In the genomic region with DNA sequence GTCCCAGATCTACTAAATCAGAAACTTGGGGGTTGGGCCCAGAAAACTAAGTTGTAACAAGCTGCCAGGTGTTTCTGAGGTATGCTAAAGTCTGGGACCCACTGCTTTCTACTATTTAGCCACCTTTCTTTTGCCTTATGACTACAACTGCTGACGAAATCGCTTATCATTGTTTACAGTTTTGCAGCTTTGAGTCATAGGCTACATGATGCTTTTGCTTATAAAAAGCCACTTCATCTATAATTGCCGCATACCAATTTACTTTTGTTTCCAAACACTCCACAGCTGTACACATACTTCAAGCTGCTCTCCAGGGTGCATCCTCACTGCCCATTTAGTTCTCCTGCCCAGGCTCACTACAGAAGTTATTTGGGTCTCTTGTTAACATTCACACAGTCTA, we compare ENCODE assay signal across 14 cellular contexts.
DNase-seq lines count a peak whose midpoint lies in the region; ATAC-seq and TF ChIP-seq lines count a peak whose summit lies in the region.
"Had no signal": no experiment of that assay in that cellular context is flagged by ENCODE, and none has a peak within 500 bp of the region (broad histone marks: within the 10 kb centered on the region; RNA-seq: fewer than 3 reads in every experiment).

No MANE protein-coding gene starts in this region.

- H3K4me3 ChIP-seq in MG63 (no peak overlapping the region), fibroblast of lung (replicated peaks in 1 of 4; ENCODE audit: control extremely low read depth in 1 of 4, insufficient read depth in 1 of 4, low read depth in 3 of 4, low read length in 4 of 4) (no peak overlapping the region)
- H3K4me3 ChIP-seq: cardiac muscle cell, pancreas, Peyer's patch had no signal

- H3K9me3 ChIP-seq in MG63 (no peaks in the 10 kb centered on the region), fibroblast of lung (ENCODE audit: control insufficient read depth, insufficient read depth, low read depth, low read length) (no peaks in the 10 kb centered on the region)
- H3K9me3 ChIP-seq: pancreas, Peyer's patch had no signal

- H4K20me1 ChIP-seq in fibroblast of lung (ENCODE audit: control insufficient read depth, extremely low read depth, insufficient read depth, low read length) = no peaks in the 10 kb centered on the region

- intact Hi-C loops in Right ventricle myocardium superior (cut with DNase I) = no loop called here

- ATAC-seq in GM18520 (IDR thresholded peaks at IDR 0.05; ENCODE audit: unreplicated experiment) = no peak
- no peak for ATAC-seq in Right ventricle myocardium superior (ENCODE audit: poor library complexity)
- ATAC-seq: CD8-positive, alpha-beta T cell; pancreas; stimulated activated memory B cell treated with anti-CD40 and anti-IgM and Interleukin-4, amounts not matched to agents 10 μg/mL and 1 μg/mL and 100 μg/mL, for 72 hours had no signal

- no peak overlapping the region for H3K9ac ChIP-seq in fibroblast of lung (ENCODE audit: insufficient read depth, low read length)

- no peak overlapping the region for H2AFZ ChIP-seq in fibroblast of lung (ENCODE audit: low read length)

- TF ChIP-seq CTCF in fibroblast of lung (conservative IDR thresholded peaks at IDR 0.05 in 1 of 2, IDR thresholded peaks at IDR 0.05 in 1 of 2; ENCODE audit: low read depth in 1 of 2, low read length in 2 of 2) = no peak

- H3K4me2 ChIP-seq in fibroblast of lung (ENCODE audit: extremely low read depth, insufficient read depth, low read length) = no peak overlapping the region

- no peaks in the 10 kb centered on the region for H3K36me3 ChIP-seq in MG63
- no peaks in the 10 kb centered on the region for H3K36me3 ChIP-seq in fibroblast of lung (ENCODE audit: control insufficient read depth, insufficient read depth, low read length)
- H3K36me3 ChIP-seq: cardiac muscle cell, pancreas, Peyer's patch had no signal

- 0 out of 2 replicates have a peak, but pooled peaks cover 6% of the 10 kb centered on the region for H3K27me3 ChIP-seq in MG63
- H3K27me3 ChIP-seq in fibroblast of lung (ENCODE audit: control insufficient read depth, insufficient read depth, low read length) = peaks cover 2% of the 10 kb centered on the region
- H3K27me3 ChIP-seq: cardiac muscle cell, pancreas, Peyer's patch had no signal

- no peak overlapping the region for H3K27ac ChIP-seq in fibroblast of lung (ENCODE audit: insufficient read depth, low read length)
- H3K27ac ChIP-seq: cardiac muscle cell, pancreas, Peyer's patch had no signal

- no peaks in the 10 kb centered on the region for H3K4me1 ChIP-seq in fibroblast of lung (ENCODE audit: control insufficient read depth, extremely low read depth, insufficient read depth, low read length)
- H3K4me1 ChIP-seq: pancreas, Peyer's patch had no signal

- no peaks in the 10 kb centered on the region for H3K79me2 ChIP-seq in fibroblast of lung (ENCODE audit: control insufficient read depth, insufficient read depth, low read length)

- peak; percentile 81 for DNase-seq in DMS153 (lab: John Stamatoyannopoulos, UW)
- DNase-seq in MG63 = peak; percentile 67
- peak; percentile 53 for DNase-seq in NCI-H774 (lab: John Stamatoyannopoulos, UW)
- peak; percentile 61 to 91 for DNase-seq in fibroblast of lung (ENCODE audit: low read depth in 2 of 2)
- DNase-seq in RPMI8226 = no peak
- no peak for DNase-seq in OCI-M2 (lab: John Stamatoyannopoulos, UW; ENCODE audit: unreplicated experiment)
- no peak for DNase-seq in Right ventricle myocardium superior
- DNase-seq: CD8-positive, alpha-beta T cell; mammary epithelial cell; pancreas; Peyer's patch had no signal

Comparison
In these comparisons a context has a peak if more than half of its experiments do, and no peak if none do; other contexts are left out.
1. DNase-seq: peak in DMS153 (single experiment), MG63 (single experiment), NCI-H774 (single experiment) and fibroblast of lung (2 of 2); none in RPMI8226 (single experiment), OCI-M2 (single experiment) and Right ventricle myocardium superior (single experiment).